In the genomic region with DNA sequence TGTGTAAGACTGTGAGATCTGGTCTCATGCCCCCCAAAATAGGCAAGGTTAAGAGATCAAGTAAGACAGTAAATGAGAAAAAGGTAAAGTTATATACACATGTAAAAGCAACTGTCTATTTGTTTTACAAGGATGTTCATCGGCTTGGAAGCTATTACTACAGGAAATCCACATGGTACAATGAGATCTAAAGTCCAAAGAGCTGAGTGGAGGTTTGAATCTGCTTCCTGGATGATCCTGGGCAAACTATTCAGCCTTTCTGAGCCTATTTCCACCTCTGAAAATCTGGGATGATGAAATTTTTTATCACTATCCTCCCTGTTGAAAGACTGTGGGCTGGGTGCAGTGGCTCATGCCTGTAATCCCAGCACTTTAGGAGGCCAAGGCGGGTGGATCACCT, we compare ENCODE assay signal across 1 cellular context.
TF ChIP-seq lines count a peak whose summit lies in the region.

No MANE protein-coding gene starts in this region.

TF ChIP-seq in HepG2, 621 proteins besides CTCF, POLR2A, EP300 and RAD21 (continued from another document):
- TF ChIP-seq SETDB1 (CRISPR knock-in tag; IDR thresholded peaks at IDR 0.05; ENCODE audit: borderline replicate concordance) (no peak), CBFB (CRISPR knock-in tag; IDR thresholded peaks at IDR 0.05) (no peak), HNF4A (CRISPR knock-in tag; IDR thresholded peaks at IDR 0.05) (peak; percentile 45; the same call in 1 of the 2 replicates), NFKB2 (CRISPR knock-in tag; IDR thresholded peaks at IDR 0.05; ENCODE audit: borderline replicate concordance) (no peak), REL (CRISPR knock-in tag; conservative IDR thresholded peaks at IDR 0.05) (no peak), ETV5 (CRISPR knock-in tag; IDR thresholded peaks at IDR 0.05; ENCODE audit: borderline replicate concordance) (no peak), THYN1 (CRISPR knock-in tag; IDR thresholded peaks at IDR 0.05; ENCODE audit: borderline replicate concordance, low read depth) (no peak), KLF12 (CRISPR knock-in tag; IDR thresholded peaks at IDR 0.05; ENCODE audit: borderline replicate concordance) (no peak)
- TF ChIP-seq, protein P1, sequence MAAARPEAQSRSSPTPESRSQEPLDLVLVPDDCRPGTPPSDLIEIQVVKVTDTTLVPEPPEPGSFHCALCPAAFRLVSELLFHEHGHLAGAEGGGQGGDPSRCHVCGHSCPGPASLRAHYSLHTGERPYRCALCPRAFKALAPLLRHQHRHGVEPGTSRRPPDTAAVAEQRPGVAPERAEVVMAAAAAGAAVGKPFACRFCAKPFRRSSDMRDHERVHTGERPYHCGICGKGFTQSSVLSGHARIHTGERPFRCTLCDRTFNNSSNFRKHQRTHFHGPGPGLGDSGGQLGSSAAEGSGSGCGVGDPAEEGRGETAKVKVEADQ (CRISPR knock-in tag; IDR thresholded peaks at IDR 0.05; ENCODE audit: borderline replicate concordance): no peak
- TF ChIP-seq, protein P2, sequence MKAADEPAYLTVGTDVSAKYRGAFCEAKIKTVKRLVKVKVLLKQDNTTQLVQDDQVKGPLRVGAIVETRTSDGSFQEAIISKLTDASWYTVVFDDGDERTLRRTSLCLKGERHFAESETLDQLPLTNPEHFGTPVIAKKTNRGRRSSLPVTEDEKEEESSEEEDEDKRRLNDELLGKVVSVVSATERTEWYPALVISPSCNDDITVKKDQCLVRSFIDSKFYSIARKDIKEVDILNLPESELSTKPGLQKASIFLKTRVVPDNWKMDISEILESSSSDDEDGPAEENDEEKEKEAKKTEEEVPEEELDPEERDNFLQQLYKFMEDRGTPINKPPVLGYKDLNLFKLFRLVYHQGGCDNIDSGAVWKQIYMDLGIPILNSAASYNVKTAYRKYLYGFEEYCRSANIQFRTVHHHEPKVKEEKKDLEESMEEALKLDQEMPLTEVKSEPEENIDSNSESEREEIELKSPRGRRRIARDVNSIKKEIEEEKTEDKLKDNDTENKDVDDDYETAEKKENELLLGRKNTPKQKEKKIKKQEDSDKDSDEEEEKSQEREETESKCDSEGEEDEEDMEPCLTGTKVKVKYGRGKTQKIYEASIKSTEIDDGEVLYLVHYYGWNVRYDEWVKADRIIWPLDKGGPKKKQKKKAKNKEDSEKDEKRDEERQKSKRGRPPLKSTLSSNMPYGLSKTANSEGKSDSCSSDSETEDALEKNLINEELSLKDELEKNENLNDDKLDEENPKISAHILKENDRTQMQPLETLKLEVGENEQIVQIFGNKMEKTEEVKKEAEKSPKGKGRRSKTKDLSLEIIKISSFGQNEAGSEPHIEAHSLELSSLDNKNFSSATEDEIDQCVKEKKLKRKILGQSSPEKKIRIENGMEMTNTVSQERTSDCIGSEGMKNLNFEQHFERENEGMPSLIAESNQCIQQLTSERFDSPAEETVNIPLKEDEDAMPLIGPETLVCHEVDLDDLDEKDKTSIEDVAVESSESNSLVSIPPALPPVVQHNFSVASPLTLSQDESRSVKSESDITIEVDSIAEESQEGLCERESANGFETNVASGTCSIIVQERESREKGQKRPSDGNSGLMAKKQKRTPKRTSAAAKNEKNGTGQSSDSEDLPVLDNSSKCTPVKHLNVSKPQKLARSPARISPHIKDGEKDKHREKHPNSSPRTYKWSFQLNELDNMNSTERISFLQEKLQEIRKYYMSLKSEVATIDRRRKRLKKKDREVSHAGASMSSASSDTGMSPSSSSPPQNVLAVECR (CRISPR knock-in tag; IDR thresholded peaks at IDR 0.05; ENCODE audit: borderline replicate concordance): no peak
